Comparison of ENCODE assay signal across 23 cellular contexts in genomic region chr3:74122281-74122680, GRCh38.
DNase-seq lines count a peak whose midpoint lies in the region; ATAC-seq and TF ChIP-seq lines count a peak whose summit lies in the region.
"Had no signal": no experiment of that assay in that cellular context is flagged by ENCODE, and none has a peak within 500 bp of the region (broad histone marks: within the 10 kb centered on the region; RNA-seq: fewer than 3 reads in every experiment).

No MANE protein-coding gene starts in this region.

- H3K4me1 ChIP-seq in ACC112 (ENCODE audit: control insufficient read depth, insufficient read depth, low read length, unreplicated experiment): no peaks in the 10 kb centered on the region
- H3K4me1 ChIP-seq in mesenchymal stem cell (ENCODE audit: control insufficient read depth, insufficient read depth, low read depth, low read length): no peaks in the 10 kb centered on the region
- H3K4me1 ChIP-seq: BE2C; BLaER1 treated with 17β-estradiol and CSF1 and Interleukin-3, amounts not matched to agents 10 nM and 100 nM had no signal

- no peak overlapping the region for H3K4me2 ChIP-seq in mesenchymal stem cell (ENCODE audit: low read length, poor library complexity, severe bottlenecking)
- H3K4me2 ChIP-seq: BLaER1 treated with 17β-estradiol and CSF1 and Interleukin-3, amounts not matched to agents 10 nM and 100 nM; GM23338 had no signal

- H2BK120ac ChIP-seq in mesenchymal stem cell (ENCODE audit: low read depth, low read length): no peak overlapping the region

- H3K4me3 Mint-ChIP-seq in immature natural killer cell: no peak overlapping the region
- H3K4me3 Mint-ChIP-seq: CD14-positive monocyte; CD4-positive, alpha-beta T cell; GM23338; H9 had no signal

- TF ChIP-seq CTCF in choroid plexus epithelial cell (conservative IDR thresholded peaks at IDR 0.05; ENCODE audit: low read depth, low read length) (no peak), foreskin fibroblast (IDR thresholded peaks at IDR 0.05; ENCODE audit: low read depth, low read length) (no peak)

- H3K27me3 ChIP-seq in ACC112 (ENCODE audit: insufficient read depth, low read length) (no peaks in the 10 kb centered on the region; the same call in 1 of the 2 replicates), mesenchymal stem cell (ENCODE audit: control insufficient read depth in 1 of 2, insufficient read depth in 1 of 2, low read length in 2 of 2) (no peaks in the 10 kb centered on the region)
- H3K27me3 ChIP-seq: BE2C; BLaER1 treated with 17β-estradiol and CSF1 and Interleukin-3, amounts not matched to agents 10 nM and 100 nM had no signal

- H3K27ac Mint-ChIP-seq in immature natural killer cell: no peak overlapping the region
- H3K27ac Mint-ChIP-seq: CD14-positive monocyte; CD4-positive, alpha-beta T cell; GM23338; H9 had no signal

- H2BK5ac ChIP-seq in mesenchymal stem cell (ENCODE audit: low read depth, low read length, poor library complexity, severe bottlenecking): no peak overlapping the region

- H3K36me3 ChIP-seq in ACC112 (ENCODE audit: insufficient read depth, low read length) (no peaks in the 10 kb centered on the region), mesenchymal stem cell (ENCODE audit: control insufficient read depth in 1 of 2, insufficient read depth in 2 of 2, low read depth in 1 of 2, low read length in 2 of 2) (no peaks in the 10 kb centered on the region)
- H3K36me3 ChIP-seq: BE2C; BLaER1 treated with 17β-estradiol and CSF1 and Interleukin-3, amounts not matched to agents 10 nM and 100 nM had no signal

- H4K91ac ChIP-seq in mesenchymal stem cell (ENCODE audit: low read length): no peak overlapping the region

- no peak overlapping the region for H3K23ac ChIP-seq in mesenchymal stem cell (ENCODE audit: low read length in 2 of 2)

- no peaks in the 10 kb centered on the region for H3K79me1 ChIP-seq in mesenchymal stem cell (replicated peaks; ENCODE audit: low read length, poor library complexity, severe bottlenecking)

- H3K9me3 Mint-ChIP-seq in immature natural killer cell: peaks cover 3 to 60% (median 29%) of the 10 kb centered on the region in 6 donors

- H3K4me3 ChIP-seq in ACC112 (ENCODE audit: low read depth, low read length) (no peak overlapping the region), choroid plexus epithelial cell (ENCODE audit: low read depth, low read length) (no peak overlapping the region), foreskin fibroblast (ENCODE audit: low read depth in 1 of 2, low read length in 2 of 2) (no peak overlapping the region), mesenchymal stem cell (ENCODE audit: insufficient read depth in 1 of 2, low read depth in 1 of 2, low read length in 2 of 2) (no peak overlapping the region)
- H3K4me3 ChIP-seq: BLaER1 treated with 17β-estradiol and CSF1 and Interleukin-3, amounts not matched to agents 10 nM and 100 nM; GM23338 had no signal

- no peak overlapping the region for H3K4ac ChIP-seq in mesenchymal stem cell (ENCODE audit: low read depth in 1 of 2, low read length in 2 of 2)

- no peaks in the 10 kb centered on the region for H3K9me3 ChIP-seq in mesenchymal stem cell (ENCODE audit: control insufficient read depth, low read length)
- H3K9me3 ChIP-seq: BE2C had no signal

- ATAC-seq in HG03432 (IDR thresholded peaks at IDR 0.05; ENCODE audit: unreplicated experiment): no peak
- ATAC-seq: GM23338, HCT116 had no signal

- DNase-seq in choroid plexus epithelial cell (ENCODE audit: low read depth) (peak; percentile 70), foreskin fibroblast (peak; percentile 18 to 22), mesenchymal stem cell (peak; percentile 37), NOMO-1 treated with DMSO at 0.1 percent for 48 hours (lab: John Stamatoyannopoulos, UW; ENCODE audit: unreplicated experiment) (no peak), NCI-H226 (no peak), immature natural killer cell (no peak)
- DNase-seq: ACHN; AML-193; BE2C; Calu3; CD4-positive, alpha-beta T cell; COR-L47; DMS53; DMS79 treated with DMSO at 0.1 percent for 48 hours; GF-D8; H9 had no signal

- H2AFZ ChIP-seq in ACC112 (ENCODE audit: low read length, unreplicated experiment): no peak overlapping the region
- H2AFZ ChIP-seq in mesenchymal stem cell (ENCODE audit: low read depth, low read length): no peak overlapping the region
- H2AFZ ChIP-seq: GM23338 had no signal

- no peak overlapping the region for H3K9ac ChIP-seq in mesenchymal stem cell (ENCODE audit: low read length)
- H3K9ac ChIP-seq: BLaER1 treated with 17β-estradiol and CSF1 and Interleukin-3, amounts not matched to agents 10 nM and 100 nM had no signal

- H3K79me2 ChIP-seq in ACC112 (ENCODE audit: control insufficient read depth, insufficient read depth, low read length, unreplicated experiment): no peaks in the 10 kb centered on the region

- H3K36me3 Mint-ChIP-seq in immature natural killer cell: peaks cover 0 to 4% (median 0%) of the 10 kb centered on the region in 3 donors
- H3K36me3 Mint-ChIP-seq: CD14-positive monocyte had no signal

- H3K27me3 Mint-ChIP-seq in immature natural killer cell (ENCODE audit: low read depth in 3 of 3): peaks cover 0 to 2% (median 1%) of the 10 kb centered on the region in 3 donors
- H3K27me3 Mint-ChIP-seq: CD4-positive, alpha-beta T cell had no signal

- no peak overlapping the region for H3K18ac ChIP-seq in mesenchymal stem cell (ENCODE audit: low read depth in 1 of 2, low read length in 2 of 2)

- no peak overlapping the region for H2AK5ac ChIP-seq in mesenchymal stem cell (ENCODE audit: low read length, severe bottlenecking)

- H2BK12ac ChIP-seq in mesenchymal stem cell (ENCODE audit: low read length in 2 of 2): no peak overlapping the region

- H3K14ac ChIP-seq in mesenchymal stem cell (ENCODE audit: low read length in 2 of 2): no peak overlapping the region

- 56% methylated on average over 3 of the region's 3 CpGs for WGBS in mesenchymal stem cell

- H2BK15ac ChIP-seq in mesenchymal stem cell (ENCODE audit: low read depth, poor library complexity, severe bottlenecking): no peak overlapping the region

- H3K4me1 Mint-ChIP-seq in immature natural killer cell: no peaks in the 10 kb centered on the region
- H3K4me1 Mint-ChIP-seq: CD14-positive monocyte, GM23338, H9 had no signal

- peak overlapping the region; percentile 16; the same call in 1 of the 2 replicates for H3K27ac ChIP-seq in ACC112 (ENCODE audit: low read depth, low read length)
- H3K27ac ChIP-seq in mesenchymal stem cell (ENCODE audit: low read length, poor library complexity, severe bottlenecking): no peak overlapping the region
- H3K27ac ChIP-seq: 22Rv1; BLaER1 treated with 17β-estradiol and CSF1 and Interleukin-3, amounts not matched to agents 10 nM and 100 nM had no signal

- no peak overlapping the region for H4K8ac ChIP-seq in mesenchymal stem cell (ENCODE audit: low read length)

Comparison
In these comparisons a context has a peak if more than half of its experiments do, and no peak if none do; other contexts are left out.
1. DNase-seq: peak in choroid plexus epithelial cell (single experiment), foreskin fibroblast (2 of 2) and mesenchymal stem cell (single experiment); none in NOMO-1 treated with DMSO at 0.1 percent for 48 hours (single experiment), NCI-H226 (single experiment) and immature natural killer cell (0 of 3).